In genomic region chr9:135879619-135880018, GRCh38 we compare ENCODE assay signal across 1 cellular context.
TF ChIP-seq lines count a peak whose summit lies in the region.

No MANE protein-coding gene starts in this region.

TF ChIP-seq in K562, 482 proteins besides CTCF, POLR2A, EP300 and RAD21 (continued from another document):
- TF ChIP-seq HMGXB4 (CRISPR knock-in tag; IDR thresholded peaks at IDR 0.05) (no peak), U2AF2 (optimal IDR thresholded peaks at IDR 0.05; ENCODE audit: low read depth, low read length) (no peak), ZNF707 (CRISPR knock-in tag; conservative IDR thresholded peaks at IDR 0.05) (no peak), DDX20 (tag; IDR thresholded peaks at IDR 0.05; ENCODE audit: low read depth) (no peak), PHF20 (IDR thresholded peaks at IDR 0.05; ENCODE audit: partially characterized antibody) (no peak), TBP (optimal IDR thresholded peaks at IDR 0.05; ENCODE audit: low read depth, low read length) (no peak), PHTF2 (CRISPR knock-in tag; IDR thresholded peaks at IDR 0.05) (no peak), ZNF324 (CRISPR knock-in tag; IDR thresholded peaks at IDR 0.05) (no peak)
TF ChIP-seq in K562: peak in this region for 0.
